Comparison of ENCODE assay signal across 20 cellular contexts in genomic region chr5:178241688-178242231, GRCh38. TPM values are rescaled to one million over a fixed set of nuclear protein-coding genes. Genes with fewer than 3 reads are reported as not detected.
DNase-seq lines count a peak whose midpoint lies in the region; ATAC-seq and TF ChIP-seq lines count a peak whose summit lies in the region.
"Had no signal": no experiment of that assay in that cellular context is flagged by ENCODE, and none has a peak within 500 bp of the region (broad histone marks: within the 10 kb centered on the region; RNA-seq: fewer than 3 reads in every experiment).

No MANE protein-coding gene starts in this region.

- no peaks in the 10 kb centered on the region for H3K36me3 ChIP-seq in left ventricle myocardium inferior
- no peaks in the 10 kb centered on the region for H3K36me3 ChIP-seq in right atrium auricular region
- H3K36me3 ChIP-seq in upper lobe of left lung: no peaks in the 10 kb centered on the region
- H3K36me3 ChIP-seq: esophagus squamous epithelium, HAP-1, heart left ventricle, transverse colon had no signal

- TF ChIP-seq POLR2A in upper lobe of left lung (IDR thresholded peaks at IDR 0.05): no peak

- 78 to 84% methylated on average over 11 to 15 of the region's 15 CpGs for WGBS in upper lobe of left lung, 2 donors

- H3K27me3 Mint-ChIP-seq in activated B cell treated with CpG ODN at 0.5 μM for 24 hours: no peaks in the 10 kb centered on the region
- H3K27me3 Mint-ChIP-seq: naive B cell had no signal

- peak overlapping the region; percentile 90 for H3K27ac Mint-ChIP-seq in activated B cell treated with CpG ODN at 0.5 μM for 24 hours

- H3K4me3 Mint-ChIP-seq in activated B cell treated with CpG ODN at 0.5 μM for 24 hours: no peak overlapping the region

- H3K9me3 ChIP-seq in left ventricle myocardium inferior (replicated peaks): no peaks in the 10 kb centered on the region
- H3K9me3 ChIP-seq in right atrium auricular region: no peaks in the 10 kb centered on the region
- H3K9me3 ChIP-seq in upper lobe of left lung: no peaks in the 10 kb centered on the region
- H3K9me3 ChIP-seq: esophagus squamous epithelium, HAP-1, heart left ventricle, transverse colon had no signal

- intact Hi-C loops in left ventricle myocardium inferior (cut with micrococcal nuclease): no loop called here
- intact Hi-C loops in activated B cell treated with CpG ODN at 0.5 μM for 24 hours (cut with micrococcal nuclease): no loop called here

- peaks cover 56% of the 10 kb centered on the region for H3K4me1 ChIP-seq in left ventricle myocardium inferior
- peaks cover 0 to 54% of the 10 kb centered on the region in 2 donors for H3K4me1 ChIP-seq in right atrium auricular region
- H3K4me1 ChIP-seq in upper lobe of left lung: peaks cover 32 to 47% (median 42%) of the 10 kb centered on the region in 4 donors
- H3K4me1 ChIP-seq: HAP-1 had no signal

- no peak overlapping the region for H3K4me3 ChIP-seq in left ventricle myocardium inferior
- H3K4me3 ChIP-seq in right atrium auricular region: no peak overlapping the region
- no peak overlapping the region for H3K4me3 ChIP-seq in upper lobe of left lung
- H3K4me3 ChIP-seq: esophagus squamous epithelium, HAP-1, heart left ventricle, transverse colon had no signal

- ATAC-seq in activated B cell treated with CpG ODN at 0.5 μM for 24 hours (ENCODE audit: low read depth) (no peak), upper lobe of left lung (ENCODE audit: low FRiP score in 2 of 2) (peak in 1 of 2 donors; percentile 3), GM21447 (IDR thresholded peaks at IDR 0.05; ENCODE audit: unreplicated experiment) (no peak)
- ATAC-seq: left colon had no signal

- CTCF ChIA-PET in activated B cell treated with CpG ODN at 0.5 μM for 24 hours (lab: Charles Lee): no interaction called here

- peaks cover 45% of the 10 kb centered on the region for H3K4me1 Mint-ChIP-seq in activated B cell treated with CpG ODN at 0.5 μM for 24 hours

- TF ChIP-seq EP300 in upper lobe of left lung (IDR thresholded peaks at IDR 0.05): no peak

- H3K36me3 Mint-ChIP-seq in activated B cell treated with CpG ODN at 0.5 μM for 24 hours (ENCODE audit: low read depth): no peaks in the 10 kb centered on the region
- H3K36me3 Mint-ChIP-seq: naive B cell had no signal

- POLR2A ChIA-PET in activated B cell treated with CpG ODN at 0.5 μM for 24 hours (lab: Charles Lee): interaction anchor here (1.3 to 2.1 kb wide), 3 partner anchors 9 to 37 kb away, joined by 4 to 10 read pairs (median 8); partner anchors contain the start of genes HNRNPAB and PHYKPL

- H3K9me3 Mint-ChIP-seq in activated B cell treated with CpG ODN at 0.5 μM for 24 hours: no peaks in the 10 kb centered on the region
- H3K9me3 Mint-ChIP-seq: naive B cell had no signal

- H3K27me3 ChIP-seq in left ventricle myocardium inferior (ENCODE audit: low read depth): no peaks in the 10 kb centered on the region
- no peaks in the 10 kb centered on the region for H3K27me3 ChIP-seq in right atrium auricular region
- no peaks in the 10 kb centered on the region for H3K27me3 ChIP-seq in upper lobe of left lung
- H3K27me3 ChIP-seq: heart left ventricle, transverse colon had no signal

- peak overlapping the region; percentile 71 for H3K27ac ChIP-seq in left ventricle myocardium inferior (replicated peaks)
- peak overlapping the region in 1 of 2 donors; percentile 86 for H3K27ac ChIP-seq in right atrium auricular region
- peak overlapping the region in 3 of 4 donors; percentile 70 to 91 (median 82) for H3K27ac ChIP-seq in upper lobe of left lung

- DNase-seq in left ventricle myocardium inferior (no peak), right atrium auricular region (ENCODE audit: low spot score) (no peak), activated B cell treated with CpG ODN at 0.5 μM for 24 hours (no peak), medulla oblongata (ENCODE audit: extremely low spot score) (peak; percentile 27), upper lobe of left lung (no peak), HT-29 (ENCODE audit: low spot score) (no peak), MV-4-11 (lab: John Stamatoyannopoulos, UW) (no peak)
- DNase-seq: activated CD4-positive, alpha-beta T cell treated with anti-CD3 and anti-CD28 coated beads, Interleukin-2, amount 50 U/mL, for 1 hour; activated gamma-delta T cell; DMS79 treated with DMSO at 0.1 percent for 48 hours; esophagus squamous epithelium; left colon; naive B cell; NCI-H1092; stimulated activated CD4-positive, alpha-beta T cell treated with anti-CD3 and anti-CD28 coated beads, Interleukin-2, amount 100 ng/mL, for 24 hours; transverse colon had no signal

- TF ChIP-seq CTCF in left ventricle myocardium inferior (IDR thresholded peaks at IDR 0.05; ENCODE audit: borderline replicate concordance) (no peak), right atrium auricular region (IDR thresholded peaks at IDR 0.05) (no peak), activated B cell treated with CpG ODN at 0.5 μM for 24 hours (IDR thresholded peaks at IDR 0.05) (no peak), upper lobe of left lung (IDR thresholded peaks at IDR 0.05) (no peak)

RNA-seq across cellular contexts. Expression of gene PHYKPL, which starts 9.2 kb away (rescaled TPM):
- 34.0 TPM for total RNA-seq in left ventricle myocardium inferior
- 10 to 100 TPM; 22.8 to 34.5 TPM for total RNA-seq in right atrium auricular region
- 176 and 205 TPM in 2 replicates for total RNA-seq in activated B cell treated with CpG ODN at 0.5 μM for 24 hours
- 100 to 1,000 TPM in 2 of 6 donors, 10 to 100 TPM in 4; 61.0 to 237 (median 91.9) TPM for total RNA-seq in upper lobe of left lung
- 46.0 and 59.0 TPM in 2 replicates for total RNA-seq in HT-29 (2014; rRNA removed; shearing (Covaris generic))

RNA-seq across cellular contexts. Expression of gene HNRNPAB, which starts 37.4 kb away (rescaled TPM):
- total RNA-seq in left ventricle myocardium inferior (85.2 TPM), right atrium auricular region (10 to 100 TPM; 62.4 to 69.1 TPM), activated B cell treated with CpG ODN at 0.5 μM for 24 hours (118 and 120 TPM in 2 replicates), upper lobe of left lung (100 to 1,000 TPM in 3 of 6 donors, 10 to 100 TPM in 3; 61.8 to 133 (median 97.7) TPM)
- total RNA-seq in HT-29 (2014; rRNA removed; shearing (Covaris generic)): 212 and 225 TPM in 2 replicates

RNA-seq across cellular contexts. Expression of gene GMCL2, which starts 54.6 kb away (rescaled TPM):
- total RNA-seq in left ventricle myocardium inferior (not detected), right atrium auricular region (not detected), activated B cell treated with CpG ODN at 0.5 μM for 24 hours (not detected in 2 replicates), upper lobe of left lung (not detected)
- not detected in 2 replicates for total RNA-seq in HT-29 (2014; rRNA removed; shearing (Covaris generic))
- total RNA-seq: dermis microvascular lymphatic vessel endothelial cell, esophagus squamous epithelium, heart left ventricle, left colon, transverse colon had no signal
